Comparison of ENCODE assay signal across 1 cellular context in genomic region chr11:61996933-61997332, GRCh38.
A peak's percentile ranks its signal among the peaks of the same experiment; 100 is the strongest.
TF ChIP-seq lines count a peak whose summit lies in the region.

No MANE protein-coding gene starts in this region.

TF ChIP-seq in HepG2, 621 proteins besides CTCF, POLR2A, EP300 and RAD21 (continued from another document):
- TF ChIP-seq BCLAF1 (IDR thresholded peaks at IDR 0.05) (no peak), NFIC (IDR thresholded peaks at IDR 0.05; ENCODE audit: low read length) (no peak), FOXK2 (IDR thresholded peaks at IDR 0.05) (no peak), ZNF660 (CRISPR knock-in tag; IDR thresholded peaks at IDR 0.05; ENCODE audit: borderline replicate concordance, low read depth) (no peak), HNRNPL (IDR thresholded peaks at IDR 0.05; ENCODE audit: low read depth, low read length) (no peak), CBX1 (IDR thresholded peaks at IDR 0.05; ENCODE audit: low read depth) (no peak), ZNF446 (CRISPR knock-in tag; IDR thresholded peaks at IDR 0.05) (no peak), MXD3 (CRISPR knock-in tag; IDR thresholded peaks at IDR 0.05) (no peak), ZBTB1 (CRISPR knock-in tag; IDR thresholded peaks at IDR 0.05; ENCODE audit: borderline replicate concordance) (no peak), XRCC5 (optimal IDR thresholded peaks at IDR 0.05; ENCODE audit: low read length) (peak; percentile 72), ZNF546 (CRISPR knock-in tag; conservative IDR thresholded peaks at IDR 0.05) (no peak), PREB (CRISPR knock-in tag; IDR thresholded peaks at IDR 0.05) (no peak), MED1 (CRISPR knock-in tag; IDR thresholded peaks at IDR 0.05) (0 out of 2 replicates have a peak, but pooled peaks have one; percentile 23), TGIF2 (CRISPR knock-in tag; IDR thresholded peaks at IDR 0.05) (no peak), PBX3 (CRISPR knock-in tag; IDR thresholded peaks at IDR 0.05; ENCODE audit: borderline replicate concordance) (no peak), DMAP1 (CRISPR knock-in tag; IDR thresholded peaks at IDR 0.05) (no peak), FOXK1 (CRISPR knock-in tag; IDR thresholded peaks at IDR 0.05; ENCODE audit: borderline replicate concordance, low read depth) (no peak), ZNF687 (CRISPR knock-in tag; IDR thresholded peaks at IDR 0.05) (peak; percentile 17; the same call in 1 of the 2 replicates), MIER3 (CRISPR knock-in tag; IDR thresholded peaks at IDR 0.05; ENCODE audit: borderline replicate concordance) (no peak), HCFC1 (IDR thresholded peaks at IDR 0.05; ENCODE audit: low read depth, low read length) (no peak), ZMYM2 (CRISPR knock-in tag; IDR thresholded peaks at IDR 0.05) (0 out of 2 replicates have a peak, but pooled peaks have one; percentile 54), NR1H2 (CRISPR knock-in tag; IDR thresholded peaks at IDR 0.05; ENCODE audit: borderline replicate concordance, low read depth) (no peak), ZNF414 (CRISPR knock-in tag; IDR thresholded peaks at IDR 0.05) (no peak), LBX2 (CRISPR knock-in tag; IDR thresholded peaks at IDR 0.05; ENCODE audit: borderline replicate concordance) (no peak), MTA3 (CRISPR knock-in tag; IDR thresholded peaks at IDR 0.05) (no peak), ZNF639 (CRISPR knock-in tag; conservative IDR thresholded peaks at IDR 0.05) (no peak), ZNF781 (CRISPR knock-in tag; IDR thresholded peaks at IDR 0.05; ENCODE audit: borderline replicate concordance, not compliant biosample characterization) (no peak), CC2D1A (CRISPR knock-in tag; IDR thresholded peaks at IDR 0.05) (no peak), POGZ (CRISPR knock-in tag; IDR thresholded peaks at IDR 0.05) (no peak), RXRA (CRISPR knock-in tag; IDR thresholded peaks at IDR 0.05) (no peak; the same call in 1 of the 2 replicates), ZNF337 (CRISPR knock-in tag; IDR thresholded peaks at IDR 0.05; ENCODE audit: borderline replicate concordance, low read depth) (no peak), ARID5B (CRISPR knock-in tag; IDR thresholded peaks at IDR 0.05) (peak; percentile 54; the same call in 1 of the 2 replicates), GATAD2A (CRISPR knock-in tag; IDR thresholded peaks at IDR 0.05) (peak; percentile 76), ELF1 (CRISPR knock-in tag; IDR thresholded peaks at IDR 0.05) (no peak), TBP (CRISPR knock-in tag; IDR thresholded peaks at IDR 0.05) (no peak), ZNF34 (CRISPR knock-in tag; IDR thresholded peaks at IDR 0.05; ENCODE audit: borderline replicate concordance) (no peak), SIX4 (CRISPR knock-in tag; IDR thresholded peaks at IDR 0.05) (no peak)
